8 cellular contexts compared by ENCODE assay signal in genomic region chr2:55010149-55010591, GRCh38. TPM values are rescaled to one million over a fixed set of nuclear protein-coding genes. Genes with fewer than 3 reads are reported as not detected.
DNase-seq lines count a peak whose midpoint lies in the region; ATAC-seq and TF ChIP-seq lines count a peak whose summit lies in the region.

No MANE protein-coding gene starts in this region.

- no peaks in the 10 kb centered on the region for H3K27me3 Mint-ChIP-seq in activated T-helper 17 cell treated with anti-CD3 and anti-CD28 coated beads, Interleukin-2, amount 50 U/mL, for 72 hours

- no peaks in the 10 kb centered on the region for H3K36me3 Mint-ChIP-seq in activated T-helper 17 cell treated with anti-CD3 and anti-CD28 coated beads, Interleukin-2, amount 50 U/mL, for 72 hours (ENCODE audit: low read depth)

- no peaks in the 10 kb centered on the region for H3K9me3 Mint-ChIP-seq in activated T-helper 17 cell treated with anti-CD3 and anti-CD28 coated beads, Interleukin-2, amount 50 U/mL, for 72 hours

- TF ChIP-seq POLR2A in GM18505 (IDR thresholded peaks at IDR 0.05; ENCODE audit: borderline replicate concordance, extremely low read depth, insufficient read depth, insufficient read length): no peak

- H3K4me1 Mint-ChIP-seq in activated T-helper 17 cell treated with anti-CD3 and anti-CD28 coated beads, Interleukin-2, amount 50 U/mL, for 72 hours: peaks cover 31% of the 10 kb centered on the region

- peak overlapping the region; percentile 7 for H3K27ac Mint-ChIP-seq in activated T-helper 17 cell treated with anti-CD3 and anti-CD28 coated beads, Interleukin-2, amount 50 U/mL, for 72 hours

- ATAC-seq in GM18505 (IDR thresholded peaks at IDR 0.05; ENCODE audit: unreplicated experiment): peak; percentile 96
- ATAC-seq in HG02885 (IDR thresholded peaks at IDR 0.05; ENCODE audit: poor library complexity, unreplicated experiment): peak; percentile 93
- peak; percentile 89 for ATAC-seq in activated T-helper 17 cell treated with anti-CD3 and anti-CD28 coated beads, Interleukin-2, amount 50 U/mL, for 72 hours (replicated peaks)

- DNase-seq in A172 (ENCODE audit: low spot score) (peak; percentile 72), NCI-H69 (lab: John Stamatoyannopoulos, UW) (peak; percentile 60), foreskin melanocyte (peak; percentile 80), pons (ENCODE audit: low spot score) (peak; percentile 85), DMS153 treated with DMSO at 0.1 percent for 48 hours (lab: John Stamatoyannopoulos, UW; ENCODE audit: unreplicated experiment) (no peak)

- peak overlapping the region; percentile 70 for H3K4me3 Mint-ChIP-seq in activated T-helper 17 cell treated with anti-CD3 and anti-CD28 coated beads, Interleukin-2, amount 50 U/mL, for 72 hours

RNA-seq across cellular contexts. Expression of gene RTN4, which starts 40.1 kb away (rescaled TPM):
- 256 and 361 TPM in 2 replicates for total RNA-seq in A172 (2014; rRNA removed; shearing (Covaris generic))
- 100 to 1,000 TPM in 1 of 2 donors, 10 to 100 TPM in 1; 74.9 to 131 TPM for total RNA-seq in activated T-helper 17 cell treated with anti-CD3 and anti-CD28 coated beads, Interleukin-2, amount 50 U/mL, for 72 hours
